ENCODE assay signal across 9 cellular contexts in genomic region chr16:69328854-69329316, GRCh38. TPM values are rescaled to one million over a fixed set of nuclear protein-coding genes. Genes with fewer than 3 reads are reported as not detected.
A peak's percentile ranks its signal among the peaks of the same experiment; 100 is the strongest.
DNase-seq lines count a peak whose midpoint lies in the region; ATAC-seq and TF ChIP-seq lines count a peak whose summit lies in the region.
"Had no signal": no experiment of that assay in that cellular context is flagged by ENCODE, and none has a peak within 500 bp of the region (broad histone marks: within the 10 kb centered on the region; RNA-seq: fewer than 3 reads in every experiment).

No MANE protein-coding gene starts in this region.

- peaks cover 18% of the 10 kb centered on the region for H3K4me1 Mint-ChIP-seq in GM23338
- peaks cover 38% of the 10 kb centered on the region for H3K4me1 Mint-ChIP-seq in activated CD8-positive, alpha-beta T cell treated with anti-CD3 and anti-CD28 coated beads, Interleukin-2, amount 10 ng/mL, durations not matched to agents 7 days and 5 days (ENCODE audit: low read depth)

- no peaks in the 10 kb centered on the region for H3K9me3 ChIP-seq in iPS-20b (ENCODE audit: insufficient read depth, low read depth, low read length)
- H3K9me3 ChIP-seq in tibial artery = no peaks in the 10 kb centered on the region
- H3K9me3 ChIP-seq in WERI-Rb-1 (ENCODE audit: severe bottlenecking) = no peaks in the 10 kb centered on the region

- POLR2A ChIA-PET in activated CD8-positive, alpha-beta T cell treated with anti-CD3 and anti-CD28 coated beads, Interleukin-2, amount 10 ng/mL, durations not matched to agents 7 days and 5 days (lab: Charles Lee) = interaction anchor here (0.5 to 2.4 kb wide), 4 partner anchors 10 to 160 kb away, joined by 3 to 8 read pairs (median 4); partner anchors contain the start of genes COG8 and NIP7

- peaks cover 81% of the 10 kb centered on the region for H3K36me3 Mint-ChIP-seq in GM23338 (ENCODE audit: low read depth)
- peaks cover 64% of the 10 kb centered on the region for H3K36me3 Mint-ChIP-seq in activated CD8-positive, alpha-beta T cell treated with anti-CD3 and anti-CD28 coated beads, Interleukin-2, amount 10 ng/mL, durations not matched to agents 7 days and 5 days (ENCODE audit: low read depth)

- no peak for ATAC-seq in GM23338
- no peak for ATAC-seq in activated CD8-positive, alpha-beta T cell treated with anti-CD3 and anti-CD28 coated beads, Interleukin-2, amount 10 ng/mL, durations not matched to agents 7 days and 5 days
- ATAC-seq in GM18909 (IDR thresholded peaks at IDR 0.05; ENCODE audit: poor library complexity, unreplicated experiment) = no peak
- no peak for ATAC-seq in HG02970 (IDR thresholded peaks at IDR 0.05; ENCODE audit: low FRiP score, unreplicated experiment)

- no peak overlapping the region for H2AFZ ChIP-seq in GM23338

- H3K9me3 Mint-ChIP-seq in GM23338 = 0 out of 3 replicates have a peak, but pooled peaks cover 4% of the 10 kb centered on the region
- H3K9me3 Mint-ChIP-seq in activated CD8-positive, alpha-beta T cell treated with anti-CD3 and anti-CD28 coated beads, Interleukin-2, amount 10 ng/mL, durations not matched to agents 7 days and 5 days (ENCODE audit: insufficient read depth) = no peaks in the 10 kb centered on the region

- peak overlapping the region; percentile 76; the same call in 1 of the 2 replicates for H3K9ac ChIP-seq in iPS-20b (ENCODE audit: low read depth, low read length)

- CTCF ChIA-PET in activated CD8-positive, alpha-beta T cell treated with anti-CD3 and anti-CD28 coated beads, Interleukin-2, amount 10 ng/mL, durations not matched to agents 7 days and 5 days (lab: Charles Lee) = interaction anchor here (0.6 to 3.3 kb wide), 6 partner anchors 11 to 179 kb away, joined by 3 to 11 read pairs (median 4); partner anchors contain the start of gene VPS4A

- H4K20me1 ChIP-seq in GM23338 (replicated peaks; ENCODE audit: insufficient read depth) = peaks cover 51% of the 10 kb centered on the region

- peaks cover 44% of the 10 kb centered on the region for H3F3A ChIP-seq in GM23338 (replicated peaks; ENCODE audit: low read depth)

- peak overlapping the region; percentile 92 for H3K27ac ChIP-seq in 22Rv1
- no peak overlapping the region for H3K27ac ChIP-seq in GM23338 (ENCODE audit: low read depth)
- H3K27ac ChIP-seq in iPS-20b (ENCODE audit: low read length) = no peak overlapping the region
- H3K27ac ChIP-seq in tibial artery = no peak overlapping the region
- no peak overlapping the region for H3K27ac ChIP-seq in WERI-Rb-1

- H3K27me3 ChIP-seq in GM23338 (ENCODE audit: insufficient read depth) = no peaks in the 10 kb centered on the region
- H3K27me3 ChIP-seq in iPS-20b (ENCODE audit: insufficient read depth, low read length) = no peaks in the 10 kb centered on the region
- no peaks in the 10 kb centered on the region for H3K27me3 ChIP-seq in tibial artery
- no peaks in the 10 kb centered on the region for H3K27me3 ChIP-seq in WERI-Rb-1 (ENCODE audit: insufficient read depth, low read depth, severe bottlenecking)

- H3K79me2 ChIP-seq in GM23338 (replicated peaks; ENCODE audit: insufficient read depth) = peaks cover 72% of the 10 kb centered on the region

- H3K4me1 ChIP-seq in GM23338 (ENCODE audit: insufficient read depth) (peaks cover 21% of the 10 kb centered on the region), iPS-20b (ENCODE audit: insufficient read depth, low read length) (peaks cover 6% of the 10 kb centered on the region; the same call in 1 of the 2 replicates), tibial artery (peaks cover 0 to 50% (median 27%) of the 10 kb centered on the region in 4 donors)

- H3K9me2 ChIP-seq in GM23338 (ENCODE audit: insufficient read depth) = no peaks in the 10 kb centered on the region

- TF ChIP-seq CTCF in 22Rv1 (IDR thresholded peaks at IDR 0.05) = no peak
- no peak for TF ChIP-seq CTCF in GM23338 (conservative IDR thresholded peaks at IDR 0.05; ENCODE audit: low read depth in 2 of 2)
- no peak for TF ChIP-seq CTCF in tibial artery (IDR thresholded peaks at IDR 0.05)
- no peak for TF ChIP-seq CTCF in WERI-Rb-1 (IDR thresholded peaks at IDR 0.05; ENCODE audit: low read depth, low read length)

- H3K36me3 ChIP-seq in GM23338 (ENCODE audit: insufficient read depth) = peaks cover 15% of the 10 kb centered on the region
- peaks cover 70% of the 10 kb centered on the region for H3K36me3 ChIP-seq in iPS-20b (ENCODE audit: insufficient read depth, low read depth, low read length)
- peaks cover 35 to 65% (median 59%) of the 10 kb centered on the region in 3 donors for H3K36me3 ChIP-seq in tibial artery
- peaks cover 84% of the 10 kb centered on the region for H3K36me3 ChIP-seq in WERI-Rb-1

- H3K27ac Mint-ChIP-seq in GM23338 = peak overlapping the region; percentile 90
- H3K27ac Mint-ChIP-seq in activated CD8-positive, alpha-beta T cell treated with anti-CD3 and anti-CD28 coated beads, Interleukin-2, amount 10 ng/mL, durations not matched to agents 7 days and 5 days = peak overlapping the region; percentile 60

- peak overlapping the region; percentile 90 for H3K4me3 ChIP-seq in GM23338
- peak overlapping the region; percentile 75 for H3K4me3 ChIP-seq in iPS-20b (ENCODE audit: low read length)
- H3K4me3 ChIP-seq in tibial artery = peak overlapping the region; percentile 92 to 96
- no peak overlapping the region for H3K4me3 ChIP-seq in WERI-Rb-1 (ENCODE audit: low read depth, low read length)

- peaks cover 20% of the 10 kb centered on the region for H3K27me3 Mint-ChIP-seq in GM23338 (ENCODE audit: insufficient read depth, low read depth, poor library complexity)
- no peaks in the 10 kb centered on the region for H3K27me3 Mint-ChIP-seq in activated CD8-positive, alpha-beta T cell treated with anti-CD3 and anti-CD28 coated beads, Interleukin-2, amount 10 ng/mL, durations not matched to agents 7 days and 5 days (ENCODE audit: low read depth)

- intact Hi-C loops in tibial artery (cut with DNase I; ENCODE audit: low total_unique reads) = no loop called here

- no peak for DNase-seq in GM23338 (ENCODE audit: low spot score)
- no peak for DNase-seq in activated CD8-positive, alpha-beta T cell treated with anti-CD3 and anti-CD28 coated beads, Interleukin-2, amount 10 ng/mL, durations not matched to agents 7 days and 5 days
- peak in 1 of 2 donors; percentile 2 for DNase-seq in tibial artery
- no peak for DNase-seq in WERI-Rb-1

- peak overlapping the region; percentile 95 for H3K4me2 ChIP-seq in GM23338

- peak overlapping the region; percentile 90 for H3K4me3 Mint-ChIP-seq in GM23338
- peak overlapping the region; percentile 82 for H3K4me3 Mint-ChIP-seq in activated CD8-positive, alpha-beta T cell treated with anti-CD3 and anti-CD28 coated beads, Interleukin-2, amount 10 ng/mL, durations not matched to agents 7 days and 5 days

TF ChIP-seq in GM23338, 12 proteins besides CTCF, POLR2A, EP300 and RAD21 (continues in another document):
- TF ChIP-seq EZH2phosphoT487 (IDR thresholded peaks at IDR 0.05; ENCODE audit: unreplicated experiment) (no peak), POLR2AphosphoS5 (IDR thresholded peaks at IDR 0.05; ENCODE audit: low read depth) (no peak; the same call in none of the 2 replicates)

RNA-seq across cellular contexts. Expression of gene PDF, which starts 1.5 kb away (rescaled TPM):
- 43.4 and 48.7 TPM in 2 replicates for total RNA-seq in GM23338 (2014; rRNA removed; shearing (Covaris generic))
- polyA plus RNA-seq in GM23338 (2016; fragmentation: Nextera tagmentation; extraction: Ambion mirVana) = 16.2 and 18.8 TPM in 2 replicates
- 10 to 100 TPM; 15.2 to 16.0 TPM for total RNA-seq in activated CD8-positive, alpha-beta T cell treated with anti-CD3 and anti-CD28 coated beads, Interleukin-2, amount 10 ng/mL, durations not matched to agents 7 days and 5 days

RNA-seq across cellular contexts. Expression of gene COG8, which starts 10.5 kb away (rescaled TPM):
- total RNA-seq in GM23338 (2014; rRNA removed; shearing (Covaris generic)) = 55.7 and 79.9 TPM in 2 replicates
- 18.2 and 21.4 TPM in 2 replicates for polyA plus RNA-seq in GM23338 (2016; fragmentation: Nextera tagmentation; extraction: Ambion mirVana)
- total RNA-seq in activated CD8-positive, alpha-beta T cell treated with anti-CD3 and anti-CD28 coated beads, Interleukin-2, amount 10 ng/mL, durations not matched to agents 7 days and 5 days = 10 to 100 TPM; 37.6 to 37.7 TPM

RNA-seq across cellular contexts. Expression of gene NIP7, which starts 10.7 kb away (rescaled TPM):
- total RNA-seq in GM23338 (2014; rRNA removed; shearing (Covaris generic)) = 30.4 and 32.7 TPM in 2 replicates
- 42.9 and 47.4 TPM in 2 replicates for polyA plus RNA-seq in GM23338 (2016; fragmentation: Nextera tagmentation; extraction: Ambion mirVana)
- total RNA-seq in activated CD8-positive, alpha-beta T cell treated with anti-CD3 and anti-CD28 coated beads, Interleukin-2, amount 10 ng/mL, durations not matched to agents 7 days and 5 days = 10 to 100 TPM; 35.3 to 36.0 TPM

RNA-seq across cellular contexts. Expression of gene VPS4A, which starts 17.7 kb away (rescaled TPM):
- total RNA-seq in GM23338 (2014; rRNA removed; shearing (Covaris generic)) = 25.2 and 32.7 TPM in 2 replicates
- polyA plus RNA-seq in GM23338 (2016; fragmentation: Nextera tagmentation; extraction: Ambion mirVana) = 28.8 and 29.1 TPM in 2 replicates
- total RNA-seq in activated CD8-positive, alpha-beta T cell treated with anti-CD3 and anti-CD28 coated beads, Interleukin-2, amount 10 ng/mL, durations not matched to agents 7 days and 5 days = 10 to 100 TPM; 31.4 to 33.7 TPM

RNA-seq across cellular contexts. Expression of gene TMED6, which starts 22.7 kb away (rescaled TPM):
- not detected in 2 replicates for total RNA-seq in GM23338 (2014; rRNA removed; shearing (Covaris generic))
- polyA plus RNA-seq in GM23338 (2016; fragmentation: Nextera tagmentation; extraction: Ambion mirVana) = 0.29 and 1.3 TPM in 2 replicates
- 1 to 10 TPM; 1.4 to 1.8 TPM for total RNA-seq in activated CD8-positive, alpha-beta T cell treated with anti-CD3 and anti-CD28 coated beads, Interleukin-2, amount 10 ng/mL, durations not matched to agents 7 days and 5 days
- total RNA-seq: glomerular endothelial cell had no signal
